ENCODE assay signal across 17 cellular contexts in genomic region chr16:72769876-72770275, GRCh38.
"Had no signal": no experiment of that assay in that cellular context is flagged by ENCODE, and none has a peak within 500 bp of the region (broad histone marks: within the 10 kb centered on the region; RNA-seq: fewer than 3 reads in every experiment).

No MANE protein-coding gene starts in this region.

- DNase-seq: effector memory CD8-positive, alpha-beta T cell; esophagus squamous epithelium; gastrocnemius medialis; heart right ventricle; hypothalamus; islet precursor cell; natural killer cell; posterior cingulate gyrus; stimulated activated CD4-positive, alpha-beta T cell treated with anti-CD3 and anti-CD28 coated beads, Interleukin-2, amount 100 ng/mL, for 24 hours; stimulated activated CD4-positive, alpha-beta T cell treated with anti-CD3 and anti-CD28 coated beads, Interleukin-4, amount 100 ng/mL, for 4 hours; stimulated activated naive B cell treated with anti-CD40 and anti-IgM and Interleukin-4, amounts not matched to agents 10 μg/mL and 1 μg/mL and 100 μg/mL, for 72 hours; stomach; substantia nigra; transverse colon had no signal

- ATAC-seq: effector memory CD8-positive, alpha-beta T cell; gastrocnemius medialis; heart right ventricle; left lobe of liver; natural killer cell; sciatic nerve; stimulated activated naive B cell treated with anti-CD40 and anti-IgM and Interleukin-4, amounts not matched to agents 10 μg/mL and 1 μg/mL and 100 μg/mL, for 72 hours had no signal

- H3K4me1 ChIP-seq: esophagus squamous epithelium, gastrocnemius medialis, heart right ventricle, stomach, transverse colon had no signal

- H3K36me3 ChIP-seq: esophagus squamous epithelium, gastrocnemius medialis, heart right ventricle, stomach, thoracic aorta, transverse colon had no signal

- H3K9me3 ChIP-seq: gastrocnemius medialis, transverse colon had no signal

- H3K27me3 ChIP-seq: esophagus squamous epithelium, gastrocnemius medialis, heart right ventricle, stomach, transverse colon had no signal

- H3K4me3 ChIP-seq: esophagus squamous epithelium, gastrocnemius medialis, heart right ventricle, stomach, thoracic aorta, transverse colon had no signal

- H3K27ac ChIP-seq: esophagus squamous epithelium, gastrocnemius medialis, heart right ventricle, stomach, thoracic aorta, transverse colon had no signal
